In genomic region chr11:62652156-62653006, GRCh38 we compare ENCODE assay signal across 8 cellular contexts. TPM values are rescaled to one million over a fixed set of nuclear protein-coding genes. Genes with fewer than 3 reads are reported as not detected.
A peak's percentile ranks its signal among the peaks of the same experiment; 100 is the strongest.
DNase-seq lines count a peak whose midpoint lies in the region; TF ChIP-seq lines count a peak whose summit lies in the region.

No MANE protein-coding gene starts in this region.

- peaks cover 3% of the 10 kb centered on the region for H3K27me3 Mint-ChIP-seq in activated naive CD4-positive, alpha-beta T cell treated with anti-CD3 and anti-CD28 coated beads, Interleukin-2, amount 10 ng/mL, durations not matched to agents 7 days and 5 days

- H3K36me3 ChIP-seq in SU-DHL-6 (ENCODE audit: low read length) (no peaks in the 10 kb centered on the region), skeletal muscle tissue (ENCODE audit: control insufficient read depth in 3 of 3, insufficient read depth in 3 of 3, low read length in 3 of 3) (peaks cover 22% of the 10 kb centered on the region in 3 donors)

- H3K4me3 ChIP-seq in SU-DHL-6 (ENCODE audit: insufficient read depth, low read length, poor library complexity, severe bottlenecking) (peak overlapping the region; percentile 100), skeletal muscle tissue (ENCODE audit: low read length in 3 of 3) (peak overlapping the region; percentile 85 to 93 (median 91))

- peaks cover 36% of the 10 kb centered on the region for H3K4me1 Mint-ChIP-seq in activated naive CD4-positive, alpha-beta T cell treated with anti-CD3 and anti-CD28 coated beads, Interleukin-2, amount 10 ng/mL, durations not matched to agents 7 days and 5 days

- no peaks in the 10 kb centered on the region for H4K20me1 ChIP-seq in SU-DHL-6 (ENCODE audit: low read depth, low read length)

- TF ChIP-seq CTCF in SU-DHL-6 (IDR thresholded peaks at IDR 0.05; ENCODE audit: insufficient read depth, low read length, poor library complexity, severe bottlenecking) = no peak

- H3K9me3 ChIP-seq in SU-DHL-6 (ENCODE audit: insufficient read depth, low read length) (no peaks in the 10 kb centered on the region), skeletal muscle tissue (ENCODE audit: control insufficient read depth in 3 of 3, low read length in 3 of 3) (no peaks in the 10 kb centered on the region)

- no peaks in the 10 kb centered on the region for H3K9me3 Mint-ChIP-seq in activated naive CD4-positive, alpha-beta T cell treated with anti-CD3 and anti-CD28 coated beads, Interleukin-2, amount 10 ng/mL, durations not matched to agents 7 days and 5 days

- H3K9me2 ChIP-seq in SU-DHL-6 (replicated peaks; ENCODE audit: insufficient read depth, low read length) = no peaks in the 10 kb centered on the region

- no peaks in the 10 kb centered on the region for H3K27me3 ChIP-seq in SU-DHL-6 (ENCODE audit: low read length)
- no peaks in the 10 kb centered on the region for H3K27me3 ChIP-seq in skeletal muscle tissue (ENCODE audit: control insufficient read depth in 3 of 3, insufficient read depth in 3 of 3, low read length in 3 of 3)

- peak overlapping the region; percentile 85 for H3K27ac Mint-ChIP-seq in activated naive CD4-positive, alpha-beta T cell treated with anti-CD3 and anti-CD28 coated beads, Interleukin-2, amount 10 ng/mL, durations not matched to agents 7 days and 5 days

- H3K4me1 ChIP-seq in skeletal muscle tissue (ENCODE audit: control insufficient read depth in 3 of 3, insufficient read depth in 3 of 3, low read length in 3 of 3) = peaks cover 12 to 23% (median 20%) of the 10 kb centered on the region in 3 donors

- peak overlapping the region; percentile 80 for H3K4me3 Mint-ChIP-seq in activated naive CD4-positive, alpha-beta T cell treated with anti-CD3 and anti-CD28 coated beads, Interleukin-2, amount 10 ng/mL, durations not matched to agents 7 days and 5 days

- H3K4me2 ChIP-seq in SU-DHL-6 (ENCODE audit: low read depth, low read length, poor library complexity, severe bottlenecking) = peak overlapping the region; percentile 98

- peaks cover 18% of the 10 kb centered on the region for H3F3A ChIP-seq in SU-DHL-6 (ENCODE audit: insufficient read depth)

- H3K27ac ChIP-seq in SU-DHL-6 (ENCODE audit: low read depth, low read length) (peak overlapping the region; percentile 64), skeletal muscle tissue (ENCODE audit: low read depth, low read length) (peak overlapping the region; percentile 91)

- H3K36me3 Mint-ChIP-seq in activated naive CD4-positive, alpha-beta T cell treated with anti-CD3 and anti-CD28 coated beads, Interleukin-2, amount 10 ng/mL, durations not matched to agents 7 days and 5 days = peaks cover 16% of the 10 kb centered on the region

- peak overlapping the region; percentile 98 for H3K9ac ChIP-seq in SU-DHL-6 (ENCODE audit: low read length)
- H3K9ac ChIP-seq in skeletal muscle tissue (ENCODE audit: low read depth in 1 of 3, low read length in 3 of 3) = peak overlapping the region; percentile 97 to 99 (median 98)

- peak overlapping the region; percentile 99 for H2AFZ ChIP-seq in SU-DHL-6 (ENCODE audit: low read depth, low read length, severe bottlenecking)

- DNase-seq in activated naive CD4-positive, alpha-beta T cell treated with anti-CD3 and anti-CD28 coated beads, Interleukin-2, amount 10 ng/mL, durations not matched to agents 7 days and 5 days = peak; percentile 51
- no peak for DNase-seq in activated naive CD4-positive, alpha-beta T cell treated with anti-CD3 and anti-CD28 coated beads, Interleukin-2, amount 50 U/mL, for 16 hours
- DNase-seq in fibroblast of peridontal ligament (ENCODE audit: extremely low read depth) (peak; percentile 7), NCI-H526 treated with DMSO at 0.1 percent for 48 hours (lab: John Stamatoyannopoulos, UW) (no peak), NCI-H2227 (lab: John Stamatoyannopoulos, UW; ENCODE audit: unreplicated experiment) (no peak)
- no peak for DNase-seq in stimulated activated CD4-positive, alpha-beta T cell treated with anti-CD3 and anti-CD28 coated beads, Interleukin-4, amount 100 ng/mL, for 1 hour

- CTCF ChIA-PET in activated naive CD4-positive, alpha-beta T cell treated with anti-CD3 and anti-CD28 coated beads, Interleukin-2, amount 10 ng/mL, durations not matched to agents 7 days and 5 days (lab: Charles Lee) = no interaction called here

- H3K79me2 ChIP-seq in SU-DHL-6 (ENCODE audit: insufficient read depth, low read length) = peaks cover 23% of the 10 kb centered on the region

RNA-seq across cellular contexts. Expression of gene INTS5, which starts 0.7 kb away (rescaled TPM):
- total RNA-seq in skeletal muscle tissue = 15.1 TPM

RNA-seq across cellular contexts. Expression of gene GANAB, which starts 6.0 kb away (rescaled TPM):
- total RNA-seq in skeletal muscle tissue = 99.7 TPM

RNA-seq across cellular contexts. Expression of gene C11orf98, which starts 12.6 kb away (rescaled TPM):
- total RNA-seq in skeletal muscle tissue = 22.4 TPM

RNA-seq across cellular contexts. Expression of gene CSKMT, which starts 12.7 kb away (rescaled TPM):
- 4.7 TPM for total RNA-seq in skeletal muscle tissue

RNA-seq across cellular contexts. Expression of gene UQCC3, which starts 19.1 kb away (rescaled TPM):
- total RNA-seq in skeletal muscle tissue = 4.7 TPM

Comparison
In these comparisons a context has a peak if more than half of its experiments do, and no peak if none do; other contexts are left out.
1. DNase-seq: peak in activated naive CD4-positive, alpha-beta T cell treated with anti-CD3 and anti-CD28 coated beads, Interleukin-2, amount 10 ng/mL, durations not matched to agents 7 days and 5 days (single experiment) and fibroblast of peridontal ligament (single experiment); none in activated naive CD4-positive, alpha-beta T cell treated with anti-CD3 and anti-CD28 coated beads, Interleukin-2, amount 50 U/mL, for 16 hours (single experiment), stimulated activated CD4-positive, alpha-beta T cell treated with anti-CD3 and anti-CD28 coated beads, Interleukin-4, amount 100 ng/mL, for 1 hour (single experiment), NCI-H526 treated with DMSO at 0.1 percent for 48 hours (single experiment) and NCI-H2227 (single experiment).